Comparison of ENCODE assay signal across 23 cellular contexts in genomic region chr7:69765879-69766278, GRCh38.
DNase-seq lines count a peak whose midpoint lies in the region; ATAC-seq lines count a peak whose summit lies in the region.
"Had no signal": no experiment of that assay in that cellular context is flagged by ENCODE, and none has a peak within 500 bp of the region (broad histone marks: within the 10 kb centered on the region; RNA-seq: fewer than 3 reads in every experiment).

No MANE protein-coding gene starts in this region.

- no peak overlapping the region for H3K27ac Mint-ChIP-seq in memory B cell
- H3K27ac Mint-ChIP-seq: activated naive CD4-positive, alpha-beta T cell treated with anti-CD3 and anti-CD28 coated beads for 36 hours; CD4-positive, alpha-beta T cell; stimulated activated naive CD8-positive, alpha-beta T cell treated with anti-CD3 and anti-CD28 coated beads, Interleukin-15, Interleukin-2, amounts not matched to agents 100 ng/mL and 50 ng/mL, for 24 hours had no signal

- H3K36me3 Mint-ChIP-seq in memory B cell = peaks cover 4% of the 10 kb centered on the region

- ATAC-seq in GM18519 (IDR thresholded peaks at IDR 0.05; ENCODE audit: low FRiP score, unreplicated experiment) (peak; percentile 45), GM21423 (IDR thresholded peaks at IDR 0.05; ENCODE audit: unreplicated experiment) (peak; percentile 38), HG03280 (IDR thresholded peaks at IDR 0.05; ENCODE audit: unreplicated experiment) (peak; percentile 62), memory B cell (ENCODE audit: low read depth) (no peak), GM19324 (IDR thresholded peaks at IDR 0.05; ENCODE audit: low FRiP score, unreplicated experiment) (no peak)
- ATAC-seq: activated T-cell treated with anti-CD3 and anti-CD28 coated beads, Interleukin-2, amount 50 U/mL, for 4 hours; Right ventricle myocardium inferior had no signal

- peaks cover 2% of the 10 kb centered on the region for H3K9me3 Mint-ChIP-seq in memory B cell
- H3K9me3 Mint-ChIP-seq: activated naive CD4-positive, alpha-beta T cell treated with anti-CD3 and anti-CD28 coated beads for 36 hours; CD4-positive, alpha-beta T cell had no signal

- DNase-seq in memory B cell (ENCODE audit: low spot score in 2 of 2) (no peak), NCI-H446 (lab: John Stamatoyannopoulos, UW) (no peak), NCI-H1436 (lab: John Stamatoyannopoulos, UW) (no peak), medulla oblongata (ENCODE audit: extremely low spot score) (no peak)
- DNase-seq: activated CD4-positive, alpha-beta T cell treated with anti-CD3 and anti-CD28 coated beads for 1 hour; activated naive CD4-positive, alpha-beta T cell treated with anti-CD3 and anti-CD28 coated beads for 36 hours; activated T-cell treated with anti-CD3 and anti-CD28 coated beads, Interleukin-2, amount 50 U/mL, for 4 hours; anterior cingulate cortex; CD4-positive, alpha-beta T cell; central memory CD4-positive, alpha-beta T cell; dorsolateral prefrontal cortex; left ventricle myocardium inferior; NCI-H146; NCI-H2171 treated with DMSO at 0.1 percent for 48 hours; NCI-H69; small intestine; stimulated activated CD4-positive, alpha-beta T cell treated with anti-CD3 and anti-CD28 coated beads, Interleukin-2, amount 100 ng/mL, for 48 hours had no signal

- peaks cover 6% of the 10 kb centered on the region for H3K4me1 Mint-ChIP-seq in memory B cell

- peak overlapping the region; percentile 1 for H3K4me3 Mint-ChIP-seq in memory B cell
- H3K4me3 Mint-ChIP-seq: activated naive CD4-positive, alpha-beta T cell treated with anti-CD3 and anti-CD28 coated beads for 36 hours; activated T-cell treated with anti-CD3 and anti-CD28 coated beads, Interleukin-2, amount 50 U/mL, for 4 hours; CD4-positive, alpha-beta T cell; stimulated activated naive CD8-positive, alpha-beta T cell treated with anti-CD3 and anti-CD28 coated beads, Interleukin-15, Interleukin-2, amounts not matched to agents 100 ng/mL and 50 ng/mL, for 24 hours had no signal

- peaks cover 2% of the 10 kb centered on the region for H3K27me3 Mint-ChIP-seq in memory B cell
- H3K27me3 Mint-ChIP-seq: CD4-positive, alpha-beta T cell; stimulated activated naive CD8-positive, alpha-beta T cell treated with anti-CD3 and anti-CD28 coated beads, Interleukin-15, Interleukin-2, amounts not matched to agents 100 ng/mL and 50 ng/mL, for 24 hours had no signal

Comparison
In these comparisons a context has a peak if more than half of its experiments do, and no peak if none do; other contexts are left out.
1. ATAC-seq: peak in GM18519 (single experiment), GM21423 (single experiment) and HG03280 (single experiment); none in memory B cell (single experiment) and GM19324 (single experiment).